22 cellular contexts compared by ENCODE assay signal in the genomic region with DNA sequence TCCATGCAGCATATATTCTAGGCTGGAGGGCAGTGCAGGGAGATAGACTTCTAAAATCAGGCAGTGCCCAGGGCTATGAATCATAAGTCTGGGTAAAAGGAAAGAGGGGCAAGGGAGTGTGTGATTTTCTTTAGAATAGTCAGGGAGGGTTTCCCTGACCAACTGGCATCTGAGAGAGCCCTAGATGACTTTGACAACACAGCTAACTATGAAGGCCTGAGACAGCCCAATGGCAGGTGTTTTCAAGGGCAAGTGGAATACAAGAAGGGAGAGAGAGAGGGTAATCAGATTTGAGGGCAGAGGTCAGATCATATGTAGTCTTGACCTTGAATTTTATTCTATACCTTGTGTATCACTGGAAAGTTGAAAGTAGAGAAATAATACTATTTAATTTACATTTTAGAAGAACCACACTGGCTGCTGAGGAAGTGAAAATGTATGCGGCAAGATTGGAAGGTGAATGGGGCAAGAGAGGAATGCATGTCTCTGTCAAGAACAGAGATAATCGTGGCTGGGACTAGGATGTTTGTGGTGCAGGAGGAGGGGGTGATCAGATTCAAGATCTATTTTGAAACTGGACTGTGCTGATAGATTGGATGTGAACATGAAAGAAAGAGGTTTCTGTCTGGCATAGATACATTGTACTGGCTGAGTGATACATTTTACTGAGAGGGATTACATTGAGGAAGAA.
DNase-seq lines count a peak whose midpoint lies in the region; ATAC-seq and TF ChIP-seq lines count a peak whose summit lies in the region.
"Had no signal": no experiment of that assay in that cellular context is flagged by ENCODE, and none has a peak within 500 bp of the region (broad histone marks: within the 10 kb centered on the region; RNA-seq: fewer than 3 reads in every experiment).

No MANE protein-coding gene starts in this region.

- ATAC-seq in GM18498 (IDR thresholded peaks at IDR 0.05; ENCODE audit: unreplicated experiment) = peak; percentile 71
- ATAC-seq in GM21723 (IDR thresholded peaks at IDR 0.05; ENCODE audit: unreplicated experiment) = peak; percentile 58
- no peak for ATAC-seq in RWPE2 (ENCODE audit: low read depth)
- ATAC-seq in GM21786 (IDR thresholded peaks at IDR 0.05; ENCODE audit: unreplicated experiment) = no peak
- ATAC-seq in GM18520 (IDR thresholded peaks at IDR 0.05; ENCODE audit: unreplicated experiment) = no peak
- ATAC-seq: activated CD8-positive, alpha-beta T cell treated with anti-CD3 and anti-CD28 coated beads for 36 hours; body of pancreas; mucosa of descending colon; PC-3 had no signal

- DNase-seq in RWPE2 (ENCODE audit: low spot score) (no peak), pons (ENCODE audit: low spot score) (no peak), hypothalamus (lab: John Stamatoyannopoulos, UW) (no peak)
- DNase-seq: activated B cell treated with CpG ODN at 0.5 μM for 24 hours; activated CD8-positive, alpha-beta T cell treated with anti-CD3 and anti-CD28 coated beads for 36 hours; activated T-cell treated with anti-CD3 and anti-CD28 coated beads, Interleukin-2, amount 50 U/mL, for 24 hours; body of pancreas; COR-L47; hippocampal formation; mucosa of descending colon; NCI-H1105 treated with DMSO at 0.1 percent for 48 hours; NCI-H526 treated with DMSO at 0.1 percent for 48 hours; PC-3; stimulated activated CD4-positive, alpha-beta T cell treated with anti-CD3 and anti-CD28 coated beads, Interleukin-4, amount 100 ng/mL, for 24 hours had no signal

- peaks cover 10% of the 10 kb centered on the region for H3K4me1 Mint-ChIP-seq in nephron

- H3K27me3 Mint-ChIP-seq in nephron (ENCODE audit: low read depth) = no peaks in the 10 kb centered on the region
- H3K27me3 Mint-ChIP-seq: activated B cell treated with CpG ODN at 0.5 μM for 24 hours; activated naive CD8-positive, alpha-beta T cell; activated T-cell treated with anti-CD3 and anti-CD28 coated beads, Interleukin-2, amount 50 U/mL, for 24 hours had no signal

- no peaks in the 10 kb centered on the region for H3K27me3 ChIP-seq in RWPE2 (ENCODE audit: insufficient read depth, poor library complexity, severe bottlenecking)
- H3K27me3 ChIP-seq: body of pancreas, vagina had no signal

- H3K4me3 Mint-ChIP-seq in nephron = no peak overlapping the region
- H3K4me3 Mint-ChIP-seq: activated B cell treated with CpG ODN at 0.5 μM for 24 hours; activated CD8-positive, alpha-beta T cell treated with anti-CD3 and anti-CD28 coated beads for 36 hours; activated naive CD8-positive, alpha-beta T cell; activated T-cell treated with anti-CD3 and anti-CD28 coated beads, Interleukin-2, amount 50 U/mL, for 24 hours had no signal

- TF ChIP-seq CTCF in RWPE2 (IDR thresholded peaks at IDR 0.05; ENCODE audit: poor library complexity, severe bottlenecking) (no peak), nephron (IDR thresholded peaks at IDR 0.05; ENCODE audit: unreplicated experiment in 3 of 3) (no peak)

- peak overlapping the region; percentile 98 for H3K27ac ChIP-seq in RWPE2 (ENCODE audit: poor library complexity, severe bottlenecking)
- H3K27ac ChIP-seq: body of pancreas, skin epidermis, vagina had no signal

- H3K9me3 ChIP-seq in RWPE2 (ENCODE audit: severe bottlenecking) = no peaks in the 10 kb centered on the region
- H3K9me3 ChIP-seq: body of pancreas, mucosa of descending colon, vagina had no signal

- no peaks in the 10 kb centered on the region for H3K36me3 Mint-ChIP-seq in nephron (ENCODE audit: low read depth)

- H3K36me3 ChIP-seq in RWPE2 (ENCODE audit: low read depth) = peaks cover 11% of the 10 kb centered on the region; the same call in 1 of the 2 replicates
- H3K36me3 ChIP-seq: vagina had no signal

- peaks cover 3% of the 10 kb centered on the region for H3K9me3 Mint-ChIP-seq in nephron
- H3K9me3 Mint-ChIP-seq: activated T-cell treated with anti-CD3 and anti-CD28 coated beads, Interleukin-2, amount 50 U/mL, for 24 hours had no signal

- peak overlapping the region in 2 of 3 experiments; percentile 7 to 26 for H3K27ac Mint-ChIP-seq in nephron
- H3K27ac Mint-ChIP-seq: activated B cell treated with CpG ODN at 0.5 μM for 24 hours; activated CD8-positive, alpha-beta T cell treated with anti-CD3 and anti-CD28 coated beads for 36 hours; activated naive CD8-positive, alpha-beta T cell; activated T-cell treated with anti-CD3 and anti-CD28 coated beads, Interleukin-2, amount 50 U/mL, for 24 hours had no signal

- no peak overlapping the region for H3K4me3 ChIP-seq in RWPE2 (ENCODE audit: severe bottlenecking)
- H3K4me3 ChIP-seq: body of pancreas, mucosa of descending colon, skin epidermis, vagina had no signal

- peaks cover 53% of the 10 kb centered on the region for H3K4me1 ChIP-seq in RWPE2 (ENCODE audit: insufficient read depth, poor library complexity, severe bottlenecking)
- H3K4me1 ChIP-seq: body of pancreas, vagina had no signal

Comparison
In these comparisons a context has a peak if more than half of its experiments do, and no peak if none do; other contexts are left out.
1. ATAC-seq: peak in GM18498 (single experiment) and GM21723 (single experiment); none in RWPE2 (single experiment), GM21786 (single experiment) and GM18520 (single experiment).